8 cellular contexts compared by ENCODE assay signal in the genomic region with DNA sequence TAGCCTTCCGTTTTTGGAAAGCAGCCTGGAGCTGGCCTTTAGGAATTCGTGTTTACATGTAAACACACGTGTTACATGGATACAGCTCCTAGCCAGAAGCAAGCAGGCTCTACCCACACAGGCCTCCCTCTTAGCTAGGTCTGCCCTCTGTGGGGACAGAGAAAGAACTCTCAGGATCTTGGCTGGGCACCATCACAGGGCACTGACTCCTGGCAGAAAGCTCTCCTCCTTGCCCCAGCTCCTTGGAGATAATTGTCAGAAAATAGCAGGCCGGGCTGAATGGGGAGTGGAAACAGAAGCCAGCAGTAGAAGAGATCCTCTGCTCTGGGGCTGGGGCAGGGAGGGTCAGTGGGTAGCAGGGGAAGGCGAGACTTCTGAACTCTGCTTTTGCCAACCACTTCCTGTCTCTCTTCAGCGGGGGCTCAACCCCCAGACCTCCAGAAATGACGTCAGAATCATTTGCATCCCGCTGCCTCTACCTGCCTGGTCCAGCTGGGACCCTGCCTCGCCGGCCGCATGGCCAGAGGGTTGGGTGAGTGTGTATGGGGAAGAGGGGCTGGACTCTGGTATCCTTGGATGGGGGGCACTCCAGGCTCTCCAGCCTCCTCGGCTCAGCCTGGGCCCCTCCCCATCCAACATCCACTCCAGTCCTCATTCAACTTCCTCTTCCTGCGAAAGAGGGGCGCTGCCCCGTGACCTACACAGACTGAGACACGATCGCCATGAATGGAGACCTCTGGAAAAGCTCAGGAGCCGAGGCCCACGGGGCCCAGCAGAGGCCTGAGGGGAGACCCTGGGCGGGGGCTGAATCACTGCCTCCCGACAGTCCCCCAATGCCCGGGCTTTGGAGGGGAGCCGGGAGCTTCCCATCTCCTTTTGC. TPM values are rescaled to one million over a fixed set of nuclear protein-coding genes. Genes with fewer than 3 reads are reported as not detected.
A peak's percentile ranks its signal among the peaks of the same experiment; 100 is the strongest.
DNase-seq lines count a peak whose midpoint lies in the region; ATAC-seq, FAIRE-seq and TF ChIP-seq lines count a peak whose summit lies in the region.

No MANE protein-coding gene starts in this region.

- ATAC-seq in GM21619 (IDR thresholded peaks at IDR 0.05; ENCODE audit: unreplicated experiment) (peak; percentile 74), HG02970 (IDR thresholded peaks at IDR 0.05; ENCODE audit: low FRiP score, unreplicated experiment) (no peak)
- peak; percentile 68 for ATAC-seq in effector memory CD8-positive, alpha-beta T cell (replicated peaks)

- peaks cover 32 to 87% of the 10 kb centered on the region in 2 donors for H3K27me3 Mint-ChIP-seq in effector memory CD8-positive, alpha-beta T cell
- H3K27me3 Mint-ChIP-seq in nephron (ENCODE audit: low read depth) = peaks cover 32% of the 10 kb centered on the region

- peak overlapping the region; percentile 70 to 82 for H3K4me3 Mint-ChIP-seq in effector memory CD8-positive, alpha-beta T cell
- H3K4me3 Mint-ChIP-seq in nephron = peak overlapping the region; percentile 79 to 86 (median 83)

- peaks cover 7% of the 10 kb centered on the region for H3K36me3 Mint-ChIP-seq in effector memory CD8-positive, alpha-beta T cell (ENCODE audit: insufficient read depth)
- peaks cover 27% of the 10 kb centered on the region for H3K36me3 Mint-ChIP-seq in nephron (ENCODE audit: low read depth)

- TF ChIP-seq POLR2A in GM12892 (IDR thresholded peaks at IDR 0.05; ENCODE audit: low read depth, low read length) = peak; percentile 83

- FAIRE-seq in GM12892 (lab: Jason Lieb, UNC) = peak; percentile 94

- DNase-seq in GM12892 (ENCODE audit: insufficient read length) = peak; percentile 74
- DNase-seq in NAMALWA (ENCODE audit: low spot score) = peak; percentile 74
- peak in 2 of 3 experiments; percentile 26 to 53 for DNase-seq in effector memory CD8-positive, alpha-beta T cell
- DNase-seq in H4 (ENCODE audit: low spot score) = no peak
- DNase-seq in NCI-H1436 (lab: John Stamatoyannopoulos, UW) = no peak

- peak overlapping the region; percentile 78 to 93 for H3K27ac Mint-ChIP-seq in effector memory CD8-positive, alpha-beta T cell
- H3K27ac Mint-ChIP-seq in nephron = peak overlapping the region; percentile 79 to 90 (median 86)

- no peaks in the 10 kb centered on the region for H3K9me3 Mint-ChIP-seq in effector memory CD8-positive, alpha-beta T cell
- no peaks in the 10 kb centered on the region for H3K9me3 Mint-ChIP-seq in nephron

- peaks cover 19 to 27% of the 10 kb centered on the region in 2 donors for H3K4me1 Mint-ChIP-seq in effector memory CD8-positive, alpha-beta T cell (ENCODE audit: low read depth in 2 of 2)
- peaks cover 91% of the 10 kb centered on the region for H3K4me1 Mint-ChIP-seq in nephron

- no peak for TF ChIP-seq CTCF in nephron (IDR thresholded peaks at IDR 0.05; ENCODE audit: unreplicated experiment in 3 of 3)

RNA-seq across cellular contexts. Expression of gene HOXC4, which starts 0.7 kb away (rescaled TPM):
- polyA plus RNA-seq in GM12892 (2012; ENCODE audit: missing spikeins) = 3.5 TPM
- total RNA-seq in H4 (2014; rRNA removed; shearing (Covaris generic)) = 0.37 and 1.9 TPM in 2 replicates

RNA-seq across cellular contexts. Expression of gene HOXC5, which starts 20.1 kb away (rescaled TPM):
- polyA plus RNA-seq in GM12892 (2012; ENCODE audit: missing spikeins) = not detected
- not detected in 2 replicates for total RNA-seq in H4 (2014; rRNA removed; shearing (Covaris generic))

RNA-seq across cellular contexts. Expression of gene HOXC6, which starts 24.7 kb away (rescaled TPM):
- not detected for polyA plus RNA-seq in GM12892 (2012; ENCODE audit: missing spikeins)
- 0.27 TPM in 2 replicates for total RNA-seq in H4 (2014; rRNA removed; shearing (Covaris generic))

RNA-seq across cellular contexts. Expression of gene HOXC8, which starts 44.2 kb away (rescaled TPM):
- polyA plus RNA-seq in GM12892 (2012; ENCODE audit: missing spikeins) = not detected
- total RNA-seq in H4 (2014; rRNA removed; shearing (Covaris generic)) = 0.45 TPM in 1 of 2 replicates, not detected in the other

RNA-seq across cellular contexts. Expression of gene HOXC9, which starts 53.0 kb away (rescaled TPM):
- not detected for polyA plus RNA-seq in GM12892 (2012; ENCODE audit: missing spikeins)
- total RNA-seq in H4 (2014; rRNA removed; shearing (Covaris generic)) = 2.4 and 5.6 TPM in 2 replicates

Comparison
In these comparisons a context has a peak if more than half of its experiments do, and no peak if none do; other contexts are left out.
1. DNase-seq: peak in GM12892 (single experiment), NAMALWA (single experiment) and effector memory CD8-positive, alpha-beta T cell (2 of 3); none in H4 (single experiment) and NCI-H1436 (single experiment).